ENCODE assay signal across 25 cellular contexts in genomic region chr5:139215176-139215975, GRCh38. TPM values are rescaled to one million over a fixed set of nuclear protein-coding genes. Genes with fewer than 3 reads are reported as not detected.
A peak's percentile ranks its signal among the peaks of the same experiment; 100 is the strongest.
DNase-seq lines count a peak whose midpoint lies in the region; ATAC-seq, FAIRE-seq and TF ChIP-seq lines count a peak whose summit lies in the region.
"Had no signal": no experiment of that assay in that cellular context is flagged by ENCODE, and none has a peak within 500 bp of the region (broad histone marks: within the 10 kb centered on the region; RNA-seq: fewer than 3 reads in every experiment).

No MANE protein-coding gene starts in this region.

- peaks cover 2% of the 10 kb centered on the region for H3K9me3 Mint-ChIP-seq in astrocyte (ENCODE audit: unreplicated experiment)
- H3K9me3 Mint-ChIP-seq: effector memory CD8-positive, alpha-beta T cell; natural killer cell had no signal

- H3K27ac ChIP-seq in HEK293 (ENCODE audit: extremely low read depth, low read depth, low read length) (no peak overlapping the region), astrocyte (ENCODE audit: low read depth, low read length) (no peak overlapping the region), endothelial cell of umbilical vein (ENCODE audit: insufficient read depth, low read depth, low read length) (no peak overlapping the region)
- H3K27ac ChIP-seq: breast epithelium, colonic mucosa, esophagus muscularis mucosa, pancreas, upper lobe of left lung had no signal

- H2AFZ ChIP-seq in astrocyte (ENCODE audit: low read depth, low read length) (no peak overlapping the region), endothelial cell of umbilical vein (ENCODE audit: low read depth, low read length) (no peak overlapping the region)

- intact Hi-C loops in endothelial cell of umbilical vein (cut with micrococcal nuclease): loop anchor here (1.0 kb wide), 1 partner anchor 17 kb away; the partner anchor contains the start of gene SIL1

- dilution Hi-C loops in endothelial cell of umbilical vein (cut with MboI; ENCODE audit: extremely low pct_ligation_motif_present, low sequenced_read_pairs): no loop called here

- H3K4me2 ChIP-seq in astrocyte (ENCODE audit: low read length) (peak overlapping the region; percentile 45), endothelial cell of umbilical vein (ENCODE audit: insufficient read depth, low read length) (no peak overlapping the region)

- H3K9ac ChIP-seq in astrocyte (ENCODE audit: low read length) (no peak overlapping the region), endothelial cell of umbilical vein (replicated peaks; ENCODE audit: extremely low read depth, insufficient read depth, low read length) (no peak overlapping the region)

- no peaks in the 10 kb centered on the region for H3K9me1 ChIP-seq in endothelial cell of umbilical vein (replicated peaks; ENCODE audit: control insufficient read depth, extremely low read depth, insufficient read depth, low read length)

- no peaks in the 10 kb centered on the region for H3K36me3 Mint-ChIP-seq in astrocyte (ENCODE audit: low read depth, unreplicated experiment)
- H3K36me3 Mint-ChIP-seq: IgD-negative memory B cell, natural killer cell had no signal

- no peak overlapping the region for H3K4me3 Mint-ChIP-seq in astrocyte (ENCODE audit: unreplicated experiment)
- H3K4me3 Mint-ChIP-seq: effector memory CD8-positive, alpha-beta T cell; natural killer cell had no signal

- H3K79me2 ChIP-seq in astrocyte (ENCODE audit: insufficient read depth, low read length) (no peaks in the 10 kb centered on the region), endothelial cell of umbilical vein (ENCODE audit: control insufficient read depth, insufficient read depth, low read length) (no peaks in the 10 kb centered on the region)

- POLR2A ChIA-PET in HEK293 (lab: Yijun Ruan, JAX): no interaction called here
- POLR2A ChIA-PET in endothelial cell of umbilical vein (lab: Charles Lee): no interaction called here

- no peak overlapping the region for H3K27ac Mint-ChIP-seq in astrocyte (ENCODE audit: unreplicated experiment)
- H3K27ac Mint-ChIP-seq: effector memory CD8-positive, alpha-beta T cell; IgD-negative memory B cell; natural killer cell had no signal

- no TSS peak for BruUV-seq in endothelial cell of umbilical vein (replicated peaks; lab: Mats Ljungman, UMichigan)

- H3K36me3 ChIP-seq in HEK293 (ENCODE audit: control insufficient read depth in 2 of 2, insufficient read depth in 1 of 2, low read length in 2 of 2) (no peaks in the 10 kb centered on the region), astrocyte (ENCODE audit: insufficient read depth, low read length) (no peaks in the 10 kb centered on the region), endothelial cell of umbilical vein (ENCODE audit: control insufficient read depth in 2 of 2, extremely low read depth in 1 of 2, insufficient read depth in 2 of 2, low read length in 2 of 2) (no peaks in the 10 kb centered on the region)
- H3K36me3 ChIP-seq: breast epithelium, colonic mucosa, esophagus muscularis mucosa, pancreas, upper lobe of left lung had no signal

- H4K20me1 ChIP-seq in astrocyte (ENCODE audit: insufficient read depth, low read length) (no peaks in the 10 kb centered on the region), endothelial cell of umbilical vein (replicated peaks; ENCODE audit: control insufficient read depth, extremely low read depth, insufficient read depth, low read length) (peaks cover 3% of the 10 kb centered on the region)

- no peaks in the 10 kb centered on the region for H3K27me3 ChIP-seq in astrocyte (ENCODE audit: insufficient read depth, low read length)
- H3K27me3 ChIP-seq in endothelial cell of umbilical vein (ENCODE audit: control insufficient read depth in 2 of 2, insufficient read depth in 2 of 2, low read length in 2 of 2): peaks cover 0 to 6% of the 10 kb centered on the region in 2 experiments
- H3K27me3 ChIP-seq: breast epithelium, colonic mucosa, esophagus muscularis mucosa, pancreas, upper lobe of left lung had no signal

- H3K4me3 ChIP-seq in HEK293 (ENCODE audit: low read depth, low read length): no peak overlapping the region
- H3K4me3 ChIP-seq in astrocyte (ENCODE audit: insufficient read depth, low read depth, low read length): no peak overlapping the region
- no peak overlapping the region for H3K4me3 ChIP-seq in endothelial cell of umbilical vein (replicated peaks in 1 of 3; ENCODE audit: insufficient read depth in 1 of 3, low read depth in 1 of 3, low read length in 3 of 3)
- H3K4me3 ChIP-seq: breast epithelium, colonic mucosa, esophagus muscularis mucosa, pancreas, upper lobe of left lung had no signal

- TF ChIP-seq POLR2A in endothelial cell of umbilical vein (IDR thresholded peaks at IDR 0.05; ENCODE audit: low read depth, low read length): no peak

- H3K4me1 ChIP-seq in HEK293 (ENCODE audit: control insufficient read depth, insufficient read depth, low read length) (peaks cover 8% of the 10 kb centered on the region), astrocyte (ENCODE audit: insufficient read depth, low read length) (peaks cover 3% of the 10 kb centered on the region), endothelial cell of umbilical vein (ENCODE audit: control insufficient read depth, extremely low read depth, insufficient read depth, low read length) (peaks cover 12% of the 10 kb centered on the region)
- H3K4me1 ChIP-seq: breast epithelium, pancreas, upper lobe of left lung had no signal

- H3K9me3 ChIP-seq in HEK293 (ENCODE audit: control insufficient read depth, insufficient read depth, low read depth, low read length): no peaks in the 10 kb centered on the region
- no peaks in the 10 kb centered on the region for H3K9me3 ChIP-seq in astrocyte (ENCODE audit: insufficient read depth, low read depth, low read length)
- no peaks in the 10 kb centered on the region for H3K9me3 ChIP-seq in endothelial cell of umbilical vein (replicated peaks; ENCODE audit: control insufficient read depth, insufficient read depth, low read length)
- H3K9me3 ChIP-seq: breast epithelium, colonic mucosa, esophagus muscularis mucosa, pancreas, upper lobe of left lung had no signal

- DNase-seq in astrocyte (ENCODE audit: low read depth) (no peak), endothelial cell of umbilical vein (ENCODE audit: low read depth, low spot score) (peak; percentile 90), occipital lobe (lab: John Stamatoyannopoulos, UW) (peak; percentile 2)
- DNase-seq in stimulated activated CD4-positive, alpha-beta T cell treated with anti-CD3 and anti-CD28 coated beads, Interleukin-1b, Interleukin-23, amount 100 ng/mL, for 48 hours: no peak
- no peak for DNase-seq in activated CD4-positive, CD25-positive, alpha-beta regulatory T cell (lab: John Stamatoyannopoulos, UW)
- DNase-seq: activated CD4-positive, alpha-beta T cell treated with anti-CD3 and anti-CD28 coated beads, Interleukin-2, amount 50 U/mL, for 1 hour; activated naive CD4-positive, alpha-beta T cell; activated T-cell treated with anti-CD3 and anti-CD28 coated beads, Interleukin-2, amount 50 U/mL, for 48 hours; colonic mucosa; DMS153; effector memory CD8-positive, alpha-beta T cell; islet precursor cell; left ventricle myocardium superior; natural killer cell; NCI-H2029; pancreas; right cardiac atrium; upper lobe of left lung had no signal

- FAIRE-seq in astrocyte (lab: Jason Lieb, UNC) (no peak), endothelial cell of umbilical vein (lab: Jason Lieb, UNC) (peak; percentile 94)
- FAIRE-seq: pancreas, RCC 7860 had no signal

- ATAC-seq in HG02678 (IDR thresholded peaks at IDR 0.05; ENCODE audit: unreplicated experiment) (no peak), HG02588 (IDR thresholded peaks at IDR 0.05; ENCODE audit: unreplicated experiment) (no peak)
- ATAC-seq: effector memory CD8-positive, alpha-beta T cell; left ventricle myocardium superior; natural killer cell; pancreas; right cardiac atrium had no signal

- TF ChIP-seq CTCF in HEK293 (tag by site-specific recombination; IDR thresholded peaks at IDR 0.05): no peak
- no peak for TF ChIP-seq CTCF in astrocyte (IDR thresholded peaks at IDR 0.05; ENCODE audit: insufficient read depth, low read depth, low read length)
- TF ChIP-seq CTCF in endothelial cell of umbilical vein (IDR thresholded peaks at IDR 0.05; ENCODE audit: extremely low read depth in 1 of 2, insufficient read depth in 1 of 2, low read depth in 1 of 2, low read length in 2 of 2): no peak

- peaks cover 2% of the 10 kb centered on the region for H3K4me1 Mint-ChIP-seq in astrocyte (ENCODE audit: low read depth, unreplicated experiment)
- H3K4me1 Mint-ChIP-seq: natural killer cell had no signal

- no peaks in the 10 kb centered on the region for H3K27me3 Mint-ChIP-seq in astrocyte (ENCODE audit: low read depth, unreplicated experiment)

- CTCF ChIA-PET in HEK293 (lab: Yijun Ruan, JAX) (interaction anchor here (0.7 kb wide), 1 partner anchor 157 kb away, joined by 3 read pairs; no protein-coding TSS in a partner anchor), endothelial cell of umbilical vein (lab: Charles Lee) (interaction anchor here (0.6 to 1.3 kb wide), 7 partner anchors 9 to 636 kb away, joined by 3 to 5 read pairs (median 4); partner anchors contain the start of gene SIL1)

TF ChIP-seq in HEK293, 187 proteins besides CTCF, POLR2A, EP300 and RAD21 (continues in another document):
- no peak for TF ChIP-seq ZNF585B (tag by site-specific recombination; IDR thresholded peaks at IDR 0.05)
- no peak for TF ChIP-seq ZNF76 (tag by site-specific recombination; IDR thresholded peaks at IDR 0.05; ENCODE audit: borderline replicate concordance, low read depth)

TF ChIP-seq in endothelial cell of umbilical vein, 7 proteins besides CTCF, POLR2A, EP300 and RAD21 (continues in another document):
- TF ChIP-seq MAX (IDR thresholded peaks at IDR 0.05; ENCODE audit: insufficient read depth, insufficient read length) (no peak), POLR2AphosphoS5 (IDR thresholded peaks at IDR 0.05; ENCODE audit: insufficient read depth, low read depth, low read length) (no peak), FOS (IDR thresholded peaks at IDR 0.05; ENCODE audit: borderline replicate concordance, insufficient read depth, low read length) (peak; percentile 76), MYC (IDR thresholded peaks at IDR 0.05; ENCODE audit: low read depth, low read length) (no peak), GATA2 (IDR thresholded peaks at IDR 0.05; ENCODE audit: insufficient read depth, insufficient read length, low read depth, low read length) (no peak)

RNA-seq across cellular contexts. Expression of gene SIL1, which starts 17.2 kb away (rescaled TPM):
- total RNA-seq in astrocyte (41.6 and 57.6 TPM in 2 replicates), endothelial cell of umbilical vein (35.4 and 47.6 TPM in 2 replicates), occipital lobe (11.7 TPM)
- 67.2 and 110 TPM in 2 replicates for polyA plus RNA-seq in endothelial cell of umbilical vein
- 44.2 and 57.5 TPM in 2 replicates for polyA plus RNA-seq in endothelial cell of umbilical vein (2011; cell fraction: cytosol; rRNA removed)
- 21.5 and 22.9 TPM in 2 replicates for polyA plus RNA-seq in endothelial cell of umbilical vein (2011; cell fraction: nucleus; rRNA removed)
- 43.9 and 50.4 TPM in 2 replicates for polyA plus RNA-seq in endothelial cell of umbilical vein (2012)
- 29.5 and 34.0 TPM in 2 replicates for polyA minus RNA-seq in endothelial cell of umbilical vein
- 17.8 TPM for polyA minus RNA-seq in endothelial cell of umbilical vein (2011; cell fraction: cytosol; rRNA and poly(A)+ RNA removed)
- 11.9 and 13.7 TPM in 2 replicates for polyA minus RNA-seq in endothelial cell of umbilical vein (2011; cell fraction: nucleus; rRNA and poly(A)+ RNA removed)

Comparison
In these comparisons a context has a peak if more than half of its experiments do, and no peak if none do; other contexts are left out.
1. DNase-seq: peak in endothelial cell of umbilical vein (single experiment) and occipital lobe (single experiment); none in astrocyte (single experiment), stimulated activated CD4-positive, alpha-beta T cell treated with anti-CD3 and anti-CD28 coated beads, Interleukin-1b, Interleukin-23, amount 100 ng/mL, for 48 hours (single experiment) and activated CD4-positive, CD25-positive, alpha-beta regulatory T cell (0 of 4).